1 cellular context compared by ENCODE assay signal in the genomic region with DNA sequence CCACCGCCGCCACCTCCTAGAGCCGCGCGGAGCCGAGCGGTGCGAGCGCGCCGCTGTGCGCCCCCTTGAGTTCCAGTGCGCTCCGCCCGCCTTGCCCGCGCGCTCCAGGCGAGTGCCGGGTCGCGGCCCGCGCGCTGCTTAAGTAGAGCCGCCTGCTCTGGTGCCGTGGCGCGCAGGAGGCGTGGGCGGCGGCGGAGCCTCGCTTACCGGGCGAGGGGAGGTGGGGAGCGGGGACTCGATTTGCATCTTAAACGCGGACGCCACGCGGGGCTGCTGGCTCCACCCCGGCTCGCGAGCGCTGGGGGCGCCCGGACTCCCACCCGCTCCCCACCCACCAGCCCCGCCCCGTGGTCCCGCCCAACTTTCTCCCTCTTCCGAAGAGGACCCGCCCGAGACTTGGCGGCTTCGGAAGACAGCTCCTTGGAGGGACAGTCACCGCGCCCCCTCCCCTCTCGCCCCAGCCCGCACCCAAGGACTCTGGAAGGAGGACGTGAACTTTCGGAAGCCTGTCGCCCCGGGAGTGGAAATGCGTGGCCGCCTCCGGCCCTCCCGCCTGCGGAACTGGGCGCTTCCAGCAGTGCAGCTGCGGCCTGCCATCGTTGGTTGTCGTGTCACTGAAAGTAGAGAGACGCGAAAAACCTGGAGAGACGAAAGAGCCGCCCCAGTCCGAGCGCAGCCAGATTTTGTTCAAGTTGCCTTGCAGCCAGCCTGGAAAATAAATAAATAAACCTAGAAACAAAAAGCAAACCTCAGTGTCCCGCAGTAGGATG.
A peak's percentile ranks its signal among the peaks of the same experiment; 100 is the strongest.
TF ChIP-seq lines count a peak whose summit lies in the region.

A gene (minus strand): TSS at position 114 of the 770 bp plus-strand sequence. CDS start 257 bp downstream, outside the sequence.

TF ChIP-seq in GM12878, 131 proteins besides CTCF, POLR2A, EP300 and RAD21:
- TF ChIP-seq SMAD5 (IDR thresholded peaks at IDR 0.05; ENCODE audit: low read depth) (no peak), BHLHE40 (IDR thresholded peaks at IDR 0.05; ENCODE audit: borderline replicate concordance in 1 of 2, low read depth in 2 of 2, low read length in 1 of 2) (peak in 1 of 2 experiments; percentile 24; a peak in 1 of 4 replicates), BRCA1 (IDR thresholded peaks at IDR 0.05; ENCODE audit: low read depth, low read length) (no peak), SP1 (IDR thresholded peaks at IDR 0.05; ENCODE audit: low read depth, low read length) (peak; percentile 16), EGR1 (IDR thresholded peaks at IDR 0.05; ENCODE audit: borderline replicate concordance in 1 of 2, low read depth in 2 of 2, low read length in 2 of 2) (peak in 1 of 2 experiments; percentile 90; a peak in 2 of 3 replicates), RAD51 (IDR thresholded peaks at IDR 0.05) (no peak), NR2C2 (IDR thresholded peaks at IDR 0.05; ENCODE audit: borderline replicate concordance, control insufficient read depth, insufficient read length, low read depth) (no peak), HDAC6 (IDR thresholded peaks at IDR 0.05; ENCODE audit: unreplicated experiment) (peak; percentile 97), SPI1 (IDR thresholded peaks at IDR 0.05; ENCODE audit: borderline replicate concordance, insufficient read depth, low read depth, low read length) (peak; percentile 18; the same call in 1 of the 2 replicates)
- TF ChIP-seq, protein P1, sequence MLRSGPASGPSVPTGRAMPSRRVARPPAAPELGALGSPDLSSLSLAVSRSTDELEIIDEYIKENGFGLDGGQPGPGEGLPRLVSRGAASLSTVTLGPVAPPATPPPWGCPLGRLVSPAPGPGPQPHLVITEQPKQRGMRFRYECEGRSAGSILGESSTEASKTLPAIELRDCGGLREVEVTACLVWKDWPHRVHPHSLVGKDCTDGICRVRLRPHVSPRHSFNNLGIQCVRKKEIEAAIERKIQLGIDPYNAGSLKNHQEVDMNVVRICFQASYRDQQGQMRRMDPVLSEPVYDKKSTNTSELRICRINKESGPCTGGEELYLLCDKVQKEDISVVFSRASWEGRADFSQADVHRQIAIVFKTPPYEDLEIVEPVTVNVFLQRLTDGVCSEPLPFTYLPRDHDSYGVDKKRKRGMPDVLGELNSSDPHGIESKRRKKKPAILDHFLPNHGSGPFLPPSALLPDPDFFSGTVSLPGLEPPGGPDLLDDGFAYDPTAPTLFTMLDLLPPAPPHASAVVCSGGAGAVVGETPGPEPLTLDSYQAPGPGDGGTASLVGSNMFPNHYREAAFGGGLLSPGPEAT (IDR thresholded peaks at IDR 0.05; ENCODE audit: low read depth): no peak
- TF ChIP-seq, protein P2, sequence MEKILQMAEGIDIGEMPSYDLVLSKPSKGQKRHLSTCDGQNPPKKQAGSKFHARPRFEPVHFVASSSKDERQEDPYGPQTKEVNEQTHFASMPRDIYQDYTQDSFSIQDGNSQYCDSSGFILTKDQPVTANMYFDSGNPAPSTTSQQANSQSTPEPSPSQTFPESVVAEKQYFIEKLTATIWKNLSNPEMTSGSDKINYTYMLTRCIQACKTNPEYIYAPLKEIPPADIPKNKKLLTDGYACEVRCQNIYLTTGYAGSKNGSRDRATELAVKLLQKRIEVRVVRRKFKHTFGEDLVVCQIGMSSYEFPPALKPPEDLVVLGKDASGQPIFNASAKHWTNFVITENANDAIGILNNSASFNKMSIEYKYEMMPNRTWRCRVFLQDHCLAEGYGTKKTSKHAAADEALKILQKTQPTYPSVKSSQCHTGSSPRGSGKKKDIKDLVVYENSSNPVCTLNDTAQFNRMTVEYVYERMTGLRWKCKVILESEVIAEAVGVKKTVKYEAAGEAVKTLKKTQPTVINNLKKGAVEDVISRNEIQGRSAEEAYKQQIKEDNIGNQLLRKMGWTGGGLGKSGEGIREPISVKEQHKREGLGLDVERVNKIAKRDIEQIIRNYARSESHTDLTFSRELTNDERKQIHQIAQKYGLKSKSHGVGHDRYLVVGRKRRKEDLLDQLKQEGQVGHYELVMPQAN (conservative IDR thresholded peaks at IDR 0.05): 0 out of 2 replicates have a peak, but pooled peaks have one; percentile 20
